In genomic region chr2:101806123-101806522, GRCh38 we compare ENCODE assay signal across 10 cellular contexts.
DNase-seq lines count a peak whose midpoint lies in the region; ATAC-seq, FAIRE-seq and TF ChIP-seq lines count a peak whose summit lies in the region.
"Had no signal": no experiment of that assay in that cellular context is flagged by ENCODE, and none has a peak within 500 bp of the region (broad histone marks: within the 10 kb centered on the region; RNA-seq: fewer than 3 reads in every experiment).

No MANE protein-coding gene starts in this region.

- ATAC-seq in HG03095 (IDR thresholded peaks at IDR 0.05; ENCODE audit: unreplicated experiment), result no peak
- no peak for ATAC-seq in HG03457 (IDR thresholded peaks at IDR 0.05; ENCODE audit: unreplicated experiment)

- H3K4me1 ChIP-seq in SJCRH30 (peaks cover 56% of the 10 kb centered on the region), skeletal muscle satellite cell (ENCODE audit: control insufficient read depth, insufficient read depth, low read length) (peaks cover 73% of the 10 kb centered on the region), kidney (ENCODE audit: control insufficient read depth in 1 of 2, insufficient read depth in 1 of 2, low read depth in 1 of 2, low read length in 2 of 2) (peaks cover 2 to 13% of the 10 kb centered on the region in 2 donors)

- no peak for FAIRE-seq in kidney (lab: Jason Lieb, UNC)
- FAIRE-seq: colon had no signal

- H3K9me3 ChIP-seq in SJCRH30 (replicated peaks), result no peaks in the 10 kb centered on the region
- no peaks in the 10 kb centered on the region for H3K9me3 ChIP-seq in skeletal muscle satellite cell (replicated peaks; ENCODE audit: low read length)
- H3K9me3 ChIP-seq in kidney (ENCODE audit: control insufficient read depth in 1 of 2, low read length in 2 of 2), result no peaks in the 10 kb centered on the region

- peak overlapping the region; percentile 48 for H3K4me2 ChIP-seq in skeletal muscle satellite cell (ENCODE audit: low read length)

- H3K4me3 ChIP-seq in SJCRH30, result peak overlapping the region; percentile 23
- no peak overlapping the region for H3K4me3 ChIP-seq in skeletal muscle satellite cell (ENCODE audit: low read length)
- no peak overlapping the region for H3K4me3 ChIP-seq in kidney (ENCODE audit: low read length in 2 of 2)

- H3K9ac ChIP-seq in skeletal muscle satellite cell (ENCODE audit: low read depth, low read length) (peak overlapping the region; percentile 55), kidney (ENCODE audit: low read length in 2 of 2) (no peak overlapping the region)

- H3K27ac ChIP-seq in SJCRH30 (peak overlapping the region; percentile 81), kidney (ENCODE audit: low read depth in 2 of 2, low read length in 2 of 2) (no peak overlapping the region)
- H3K27ac ChIP-seq: 22Rv1 had no signal

- no peak for TF ChIP-seq CTCF in kidney (IDR thresholded peaks at IDR 0.05; ENCODE audit: borderline replicate concordance, extremely low read depth, insufficient read depth)

- H3K27me3 ChIP-seq in SJCRH30 (no peaks in the 10 kb centered on the region), skeletal muscle satellite cell (ENCODE audit: control insufficient read depth, insufficient read depth, low read length) (no peaks in the 10 kb centered on the region)

- peak; percentile 32 for DNase-seq in DMS 273 (lab: John Stamatoyannopoulos, UW; ENCODE audit: unreplicated experiment)
- DNase-seq in DMS 273 treated with DMSO at 0.1 percent for 48 hours (lab: John Stamatoyannopoulos, UW), result no peak
- DNase-seq in SJCRH30, result peak; percentile 78 to 89
- peak; percentile 71 for DNase-seq in fibroblast of peridontal ligament (ENCODE audit: extremely low read depth)
- DNase-seq in kidney, result no peak

- intact Hi-C loops in kidney (cut with DNase I), result no loop called here

- H3K36me3 ChIP-seq in SJCRH30 (no peaks in the 10 kb centered on the region), skeletal muscle satellite cell (ENCODE audit: insufficient read depth, low read length) (peaks cover 4% of the 10 kb centered on the region), kidney (ENCODE audit: control insufficient read depth in 1 of 2, insufficient read depth in 2 of 2, low read length in 2 of 2) (no peaks in the 10 kb centered on the region)

Comparison
In these comparisons a context has a peak if more than half of its experiments do, and no peak if none do; other contexts are left out.
1. DNase-seq: peak in DMS 273 (single experiment), SJCRH30 (2 of 2) and fibroblast of peridontal ligament (single experiment); none in DMS 273 treated with DMSO at 0.1 percent for 48 hours (single experiment) and kidney (single experiment).